In genomic region chr1:230749150-230749549, GRCh38 we compare ENCODE assay signal across 16 cellular contexts. TPM values are rescaled to one million over a fixed set of nuclear protein-coding genes. Genes with fewer than 3 reads are reported as not detected.
DNase-seq lines count a peak whose midpoint lies in the region; ATAC-seq and TF ChIP-seq lines count a peak whose summit lies in the region.
"Had no signal": no experiment of that assay in that cellular context is flagged by ENCODE, and none has a peak within 500 bp of the region (broad histone marks: within the 10 kb centered on the region; RNA-seq: fewer than 3 reads in every experiment).

No MANE protein-coding gene starts in this region.

- H3K4me3 Mint-ChIP-seq in activated CD4-positive, alpha-beta T cell treated with anti-CD3 and anti-CD28 coated beads, Interleukin-2, amount 10 ng/mL, durations not matched to agents 24 days and 14 days: no peak overlapping the region
- H3K4me3 Mint-ChIP-seq: activated T-helper 1 cell treated with anti-CD3 and anti-CD28 coated beads, Interleukin-12 subunit alpha, Interleukin-12 subunit beta, Interleukin-2, Interleukin-4 antibody, amounts not matched to agents 30 ng/mL and 10 ng/mL and 1 ng/mL, durations not matched to agents 14 hours and 24 hours and 36 hours; T-cell had no signal

- no peaks in the 10 kb centered on the region for H3K36me3 ChIP-seq in BLaER1 treated with 17β-estradiol and CSF1 and Interleukin-3, amounts not matched to agents 10 nM and 100 nM
- H3K36me3 ChIP-seq in lower lobe of right lung: no peaks in the 10 kb centered on the region
- no peaks in the 10 kb centered on the region for H3K36me3 ChIP-seq in tibial artery

- H3K9me3 ChIP-seq in BLaER1 treated with 17β-estradiol and CSF1 and Interleukin-3, amounts not matched to agents 10 nM and 100 nM (replicated peaks in 1 of 11): no peaks in the 10 kb centered on the region
- no peaks in the 10 kb centered on the region for H3K9me3 ChIP-seq in lower lobe of right lung
- no peaks in the 10 kb centered on the region for H3K9me3 ChIP-seq in tibial artery

- no peaks in the 10 kb centered on the region for H4K20me1 ChIP-seq in BLaER1 treated with 17β-estradiol and CSF1 and Interleukin-3, amounts not matched to agents 10 nM and 100 nM

- no peaks in the 10 kb centered on the region for H3K27me3 ChIP-seq in BLaER1 treated with 17β-estradiol and CSF1 and Interleukin-3, amounts not matched to agents 10 nM and 100 nM
- H3K27me3 ChIP-seq in lower lobe of right lung (ENCODE audit: low read depth): no peaks in the 10 kb centered on the region
- H3K27me3 ChIP-seq in tibial artery: no peaks in the 10 kb centered on the region

- DNase-seq in GM19240 (ENCODE audit: insufficient read length, low spot score) (peak; percentile 13), MV-4-11 (lab: John Stamatoyannopoulos, UW) (peak; percentile 70), lower lobe of right lung (no peak), tibial artery (no peak)
- DNase-seq in activated CD4-positive, alpha-beta T cell treated with anti-CD3 and anti-CD28 coated beads, Interleukin-2, amount 10 ng/mL, durations not matched to agents 24 days and 14 days: no peak
- DNase-seq in activated CD4-positive, alpha-beta T cell treated with anti-CD3 and anti-CD28 coated beads, Interleukin-2, amount 50 U/mL, for 4 hours: no peak
- DNase-seq: activated CD4-positive, alpha-beta T cell treated with anti-CD3 and anti-CD28 coated beads for 48 hours; mesendoderm; NCI-H1105; NCI-H2227 treated with DMSO at 0.1 percent for 48 hours; T-cell had no signal

- no peak overlapping the region for H3K27ac Mint-ChIP-seq in activated CD4-positive, alpha-beta T cell treated with anti-CD3 and anti-CD28 coated beads, Interleukin-2, amount 10 ng/mL, durations not matched to agents 24 days and 14 days
- H3K27ac Mint-ChIP-seq: activated T-helper 1 cell treated with anti-CD3 and anti-CD28 coated beads, Interleukin-12 subunit alpha, Interleukin-12 subunit beta, Interleukin-2, Interleukin-4 antibody, amounts not matched to agents 30 ng/mL and 10 ng/mL and 1 ng/mL, durations not matched to agents 14 hours and 24 hours and 36 hours; T-cell had no signal

- ATAC-seq in lower lobe of right lung: no peak
- no peak for ATAC-seq in HG03354 (IDR thresholded peaks at IDR 0.05; ENCODE audit: poor library complexity, severe bottlenecking, unreplicated experiment)
- ATAC-seq: T-cell had no signal

- peaks cover 33 to 52% (median 50%) of the 10 kb centered on the region in 10 experiments for H3K4me1 ChIP-seq in BLaER1 treated with 17β-estradiol and CSF1 and Interleukin-3, amounts not matched to agents 10 nM and 100 nM
- H3K4me1 ChIP-seq in lower lobe of right lung (peaks cover 22% of the 10 kb centered on the region), tibial artery (peaks cover 0 to 3% (median under 1%) of the 10 kb centered on the region in 4 donors)

- no peak for TF ChIP-seq CTCF in lower lobe of right lung (IDR thresholded peaks at IDR 0.05)
- no peak for TF ChIP-seq CTCF in tibial artery (IDR thresholded peaks at IDR 0.05)

- peak overlapping the region; percentile 60 to 83 (median 74) for H3K4me2 ChIP-seq in BLaER1 treated with 17β-estradiol and CSF1 and Interleukin-3, amounts not matched to agents 10 nM and 100 nM

- peak overlapping the region in 1 of 10 experiments; percentile 3; a peak in 1 of 20 replicates for H3K4me3 ChIP-seq in BLaER1 treated with 17β-estradiol and CSF1 and Interleukin-3, amounts not matched to agents 10 nM and 100 nM
- peak overlapping the region; percentile 38 for H3K4me3 ChIP-seq in lower lobe of right lung
- H3K4me3 ChIP-seq in tibial artery: no peak overlapping the region

- intact Hi-C loops in lower lobe of right lung (cut with DNase I): no loop called here
- intact Hi-C loops in activated CD4-positive, alpha-beta T cell treated with anti-CD3 and anti-CD28 coated beads, Interleukin-2, amount 10 ng/mL, durations not matched to agents 24 days and 14 days (cut with micrococcal nuclease): no loop called here
- intact Hi-C loops in tibial artery (cut with DNase I; ENCODE audit: low total_unique reads): no loop called here

- H3K9me3 Mint-ChIP-seq in activated CD4-positive, alpha-beta T cell treated with anti-CD3 and anti-CD28 coated beads, Interleukin-2, amount 10 ng/mL, durations not matched to agents 24 days and 14 days: no peaks in the 10 kb centered on the region
- H3K9me3 Mint-ChIP-seq: activated T-helper 1 cell treated with anti-CD3 and anti-CD28 coated beads, Interleukin-12 subunit alpha, Interleukin-12 subunit beta, Interleukin-2, Interleukin-4 antibody, amounts not matched to agents 30 ng/mL and 10 ng/mL and 1 ng/mL, durations not matched to agents 14 hours and 24 hours and 36 hours; T-cell had no signal

- H3K9ac ChIP-seq in BLaER1 treated with 17β-estradiol and CSF1 and Interleukin-3, amounts not matched to agents 10 nM and 100 nM: no peak overlapping the region; a peak in 1 of 22 replicates

- peaks cover 4% of the 10 kb centered on the region for H3K4me1 Mint-ChIP-seq in activated CD4-positive, alpha-beta T cell treated with anti-CD3 and anti-CD28 coated beads, Interleukin-2, amount 10 ng/mL, durations not matched to agents 24 days and 14 days
- H3K4me1 Mint-ChIP-seq: T-cell had no signal

- H3K27ac ChIP-seq in BLaER1 treated with 17β-estradiol and CSF1 and Interleukin-3, amounts not matched to agents 10 nM and 100 nM: peak overlapping the region in 6 of 11 experiments; percentile 14 to 43 (median 39); a peak in 6 of 22 replicates
- H3K27ac ChIP-seq in lower lobe of right lung (no peak overlapping the region), tibial artery (no peak overlapping the region)

- H3K36me3 Mint-ChIP-seq in activated CD4-positive, alpha-beta T cell treated with anti-CD3 and anti-CD28 coated beads, Interleukin-2, amount 10 ng/mL, durations not matched to agents 24 days and 14 days (ENCODE audit: low read depth): no peaks in the 10 kb centered on the region
- H3K36me3 Mint-ChIP-seq: T-cell had no signal

- H3K27me3 Mint-ChIP-seq in activated CD4-positive, alpha-beta T cell treated with anti-CD3 and anti-CD28 coated beads, Interleukin-2, amount 10 ng/mL, durations not matched to agents 24 days and 14 days: no peaks in the 10 kb centered on the region

RNA-seq across cellular contexts. Expression of gene CAPN9, which starts 2.0 kb away (rescaled TPM):
- 26.6 TPM for total RNA-seq in lower lobe of right lung
- not detected in 2 replicates for total RNA-seq in activated CD4-positive, alpha-beta T cell treated with anti-CD3 and anti-CD28 coated beads, Interleukin-2, amount 10 ng/mL, durations not matched to agents 24 days and 14 days
- total RNA-seq: activated T-helper 1 cell treated with anti-CD3 and anti-CD28 coated beads, Interleukin-12 subunit alpha, Interleukin-12 subunit beta, Interleukin-2, Interleukin-4 antibody, amounts not matched to agents 30 ng/mL and 10 ng/mL and 1 ng/mL, durations not matched to agents 14 hours and 24 hours and 36 hours; aorta; dermis microvascular lymphatic vessel endothelial cell; T-cell had no signal

RNA-seq across cellular contexts. Expression of gene AGT, which starts 35.2 kb away (rescaled TPM):
- 0.86 TPM for total RNA-seq in lower lobe of right lung
- total RNA-seq in activated CD4-positive, alpha-beta T cell treated with anti-CD3 and anti-CD28 coated beads, Interleukin-2, amount 10 ng/mL, durations not matched to agents 24 days and 14 days: not detected in 2 replicates
- total RNA-seq: activated T-helper 1 cell treated with anti-CD3 and anti-CD28 coated beads, Interleukin-12 subunit alpha, Interleukin-12 subunit beta, Interleukin-2, Interleukin-4 antibody, amounts not matched to agents 30 ng/mL and 10 ng/mL and 1 ng/mL, durations not matched to agents 14 hours and 24 hours and 36 hours; dermis microvascular lymphatic vessel endothelial cell had no signal

Comparison
In these comparisons a context has a peak if more than half of its experiments do, and no peak if none do; other contexts are left out.
1. H3K27ac ChIP-seq: peak in BLaER1 treated with 17β-estradiol and CSF1 and Interleukin-3, amounts not matched to agents 10 nM and 100 nM (6 of 11); none in lower lobe of right lung (single experiment) and tibial artery (0 of 2).
2. DNase-seq: peak in GM19240 (single experiment) and MV-4-11 (single experiment); none in lower lobe of right lung (single experiment), activated CD4-positive, alpha-beta T cell treated with anti-CD3 and anti-CD28 coated beads, Interleukin-2, amount 10 ng/mL, durations not matched to agents 24 days and 14 days (single experiment), activated CD4-positive, alpha-beta T cell treated with anti-CD3 and anti-CD28 coated beads, Interleukin-2, amount 50 U/mL, for 4 hours (0 of 2) and tibial artery (0 of 2).
3. RNA of gene CAPN9, which starts 2.0 kb away (total RNA-seq): 26.6 TPM in lower lobe of right lung (single experiment); not detected in activated CD4-positive, alpha-beta T cell treated with anti-CD3 and anti-CD28 coated beads, Interleukin-2, amount 10 ng/mL, durations not matched to agents 24 days and 14 days; every median in the first group is over 10 times any median in the second.